8 cellular contexts compared by ENCODE assay signal in the genomic region with DNA sequence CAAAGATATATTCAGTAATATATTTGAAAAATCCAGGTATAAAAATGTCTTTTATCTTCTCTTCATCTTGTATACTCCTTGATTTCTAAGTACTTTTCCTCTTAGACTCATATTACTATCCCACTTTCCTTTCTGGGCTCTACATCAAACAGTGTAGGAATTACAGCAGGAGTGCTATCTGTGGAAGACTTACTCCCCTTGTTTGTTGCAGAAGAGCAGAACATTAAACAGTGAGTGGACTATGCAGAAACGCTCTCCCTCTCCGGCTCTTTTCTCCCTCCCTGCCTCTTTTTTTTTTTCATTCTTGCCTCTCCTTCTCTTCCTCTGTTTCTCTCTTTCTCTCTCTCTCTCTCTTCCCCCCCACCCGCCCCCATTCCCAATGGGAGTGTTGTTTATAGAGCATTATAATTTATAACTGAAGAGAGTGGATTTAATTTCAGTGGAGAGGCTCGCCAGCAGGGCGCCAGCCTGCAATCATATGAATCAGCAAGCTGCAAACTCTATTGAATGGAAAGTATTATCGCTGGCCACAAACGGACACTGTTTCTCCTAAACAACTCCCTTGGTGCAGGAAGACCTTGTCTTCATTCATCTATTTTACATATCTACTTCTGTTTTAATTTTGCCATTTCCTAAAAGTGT.
DNase-seq lines count a peak whose midpoint lies in the region; ATAC-seq and TF ChIP-seq lines count a peak whose summit lies in the region.

No MANE protein-coding gene starts in this region.

- H3K36me3 ChIP-seq in PC-3 (ENCODE audit: low read depth, low read length), result no peaks in the 10 kb centered on the region

- DNase-seq in NCI-H510A treated with DMSO at 0.1 percent for 48 hours (lab: John Stamatoyannopoulos, UW), result peak; percentile 82
- DNase-seq in NCI-H510A (lab: John Stamatoyannopoulos, UW), result no peak
- no peak for DNase-seq in PC-3
- DNase-seq in fibroblast of the conjunctiva (ENCODE audit: low read depth), result peak; percentile 32
- peak; percentile 51 for DNase-seq in stromal cell of bone marrow (ENCODE audit: low read depth)
- no peak for DNase-seq in mesenteric fat pad (ENCODE audit: low spot score)
- DNase-seq in mucosa of gallbladder (ENCODE audit: low spot score), result no peak
- no peak for DNase-seq in stimulated activated CD4-positive, alpha-beta T cell treated with anti-CD3 and anti-CD28 coated beads, Interleukin-4, amount 100 ng/mL, for 24 hours

- peak; percentile 62 for ATAC-seq in PC-3

- POLR2A ChIA-PET in PC-3 (lab: Charles Lee; ENCODE audit: unreplicated experiment), result no interaction called here

- H2AFZ ChIP-seq in PC-3 (ENCODE audit: low read length), result no peak overlapping the region

- no peak for TF ChIP-seq CTCF in PC-3 (conservative IDR thresholded peaks at IDR 0.05; ENCODE audit: low read depth, low read length)

- no peak overlapping the region for H3K9ac ChIP-seq in PC-3 (ENCODE audit: low read length)

- H3K4me3 ChIP-seq in PC-3 (ENCODE audit: low read length), result no peak overlapping the region

- H3K27me3 ChIP-seq in PC-3 (ENCODE audit: low read length), result no peaks in the 10 kb centered on the region

- H3K4me1 ChIP-seq in PC-3 (ENCODE audit: insufficient read depth, low read length), result no peaks in the 10 kb centered on the region

- H4K20me1 ChIP-seq in PC-3 (ENCODE audit: low read length), result no peaks in the 10 kb centered on the region

- H3F3A ChIP-seq in PC-3 (ENCODE audit: low read length, unreplicated experiment), result no peaks in the 10 kb centered on the region

- H3K9me2 ChIP-seq in PC-3 (replicated peaks; ENCODE audit: low read length), result no peaks in the 10 kb centered on the region

- CTCF ChIA-PET in PC-3 (lab: Charles Lee), result no interaction called here

- H3K4me2 ChIP-seq in PC-3 (ENCODE audit: low read length), result no peak overlapping the region

- intact Hi-C loops in PC-3 (cut with micrococcal nuclease), result no loop called here

- H3K27ac ChIP-seq in PC-3 (ENCODE audit: low read length), result no peak overlapping the region

- BruUV-seq in PC-3 (replicated peaks; lab: Mats Ljungman, UMichigan), result no TSS peak

- H3K9me3 ChIP-seq in PC-3 (ENCODE audit: low read length), result no peaks in the 10 kb centered on the region

- no peaks in the 10 kb centered on the region for H3K79me2 ChIP-seq in PC-3 (ENCODE audit: low read length)

Comparison
In these comparisons a context has a peak if more than half of its experiments do, and no peak if none do; other contexts are left out.
1. DNase-seq: peak in NCI-H510A treated with DMSO at 0.1 percent for 48 hours (single experiment), fibroblast of the conjunctiva (single experiment) and stromal cell of bone marrow (single experiment); none in NCI-H510A (single experiment), PC-3 (single experiment), mesenteric fat pad (single experiment), mucosa of gallbladder (single experiment) and stimulated activated CD4-positive, alpha-beta T cell treated with anti-CD3 and anti-CD28 coated beads, Interleukin-4, amount 100 ng/mL, for 24 hours (single experiment).